1 cellular context compared by ENCODE assay signal in the genomic region with DNA sequence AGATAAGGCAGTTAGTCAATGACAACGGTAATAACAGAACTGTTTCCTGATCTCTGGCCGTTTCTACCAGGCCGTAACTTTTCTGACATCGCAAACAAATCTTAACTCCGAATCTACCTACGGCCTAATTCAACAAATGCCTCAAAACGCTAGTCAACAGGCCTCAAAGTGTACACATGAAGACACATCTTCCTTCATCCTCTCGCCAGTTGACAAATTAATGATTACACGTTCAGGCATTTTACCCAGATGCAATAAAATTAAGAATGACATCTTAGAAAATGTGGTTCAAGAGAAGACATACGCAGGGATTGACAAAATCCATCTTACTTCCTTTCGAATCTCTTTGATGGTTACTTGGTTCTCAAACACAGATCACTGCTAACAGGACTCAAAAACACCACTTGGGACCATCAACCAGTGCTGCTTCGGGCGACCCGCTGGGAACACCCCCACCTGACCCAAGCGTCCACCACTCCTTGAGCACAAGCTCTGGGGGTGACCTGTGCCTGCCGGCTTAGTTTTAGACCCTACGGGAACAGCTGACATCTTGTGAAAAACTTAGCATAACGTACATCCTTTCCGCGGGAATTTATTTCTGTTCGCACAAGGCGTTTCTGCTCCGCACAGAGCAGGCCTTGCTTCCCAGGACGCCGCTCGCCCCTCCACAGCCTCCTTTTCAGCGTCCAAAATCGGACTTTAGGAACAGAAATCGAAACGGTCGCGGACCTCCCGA.
A peak's percentile ranks its signal among the peaks of the same experiment; 100 is the strongest.
TF ChIP-seq lines count a peak whose summit lies in the region.

No MANE protein-coding gene starts in this region.

TF ChIP-seq in HepG2, 621 proteins besides CTCF, POLR2A, EP300 and RAD21 (continued from another document and continues in another):
- TF ChIP-seq, protein P1, sequence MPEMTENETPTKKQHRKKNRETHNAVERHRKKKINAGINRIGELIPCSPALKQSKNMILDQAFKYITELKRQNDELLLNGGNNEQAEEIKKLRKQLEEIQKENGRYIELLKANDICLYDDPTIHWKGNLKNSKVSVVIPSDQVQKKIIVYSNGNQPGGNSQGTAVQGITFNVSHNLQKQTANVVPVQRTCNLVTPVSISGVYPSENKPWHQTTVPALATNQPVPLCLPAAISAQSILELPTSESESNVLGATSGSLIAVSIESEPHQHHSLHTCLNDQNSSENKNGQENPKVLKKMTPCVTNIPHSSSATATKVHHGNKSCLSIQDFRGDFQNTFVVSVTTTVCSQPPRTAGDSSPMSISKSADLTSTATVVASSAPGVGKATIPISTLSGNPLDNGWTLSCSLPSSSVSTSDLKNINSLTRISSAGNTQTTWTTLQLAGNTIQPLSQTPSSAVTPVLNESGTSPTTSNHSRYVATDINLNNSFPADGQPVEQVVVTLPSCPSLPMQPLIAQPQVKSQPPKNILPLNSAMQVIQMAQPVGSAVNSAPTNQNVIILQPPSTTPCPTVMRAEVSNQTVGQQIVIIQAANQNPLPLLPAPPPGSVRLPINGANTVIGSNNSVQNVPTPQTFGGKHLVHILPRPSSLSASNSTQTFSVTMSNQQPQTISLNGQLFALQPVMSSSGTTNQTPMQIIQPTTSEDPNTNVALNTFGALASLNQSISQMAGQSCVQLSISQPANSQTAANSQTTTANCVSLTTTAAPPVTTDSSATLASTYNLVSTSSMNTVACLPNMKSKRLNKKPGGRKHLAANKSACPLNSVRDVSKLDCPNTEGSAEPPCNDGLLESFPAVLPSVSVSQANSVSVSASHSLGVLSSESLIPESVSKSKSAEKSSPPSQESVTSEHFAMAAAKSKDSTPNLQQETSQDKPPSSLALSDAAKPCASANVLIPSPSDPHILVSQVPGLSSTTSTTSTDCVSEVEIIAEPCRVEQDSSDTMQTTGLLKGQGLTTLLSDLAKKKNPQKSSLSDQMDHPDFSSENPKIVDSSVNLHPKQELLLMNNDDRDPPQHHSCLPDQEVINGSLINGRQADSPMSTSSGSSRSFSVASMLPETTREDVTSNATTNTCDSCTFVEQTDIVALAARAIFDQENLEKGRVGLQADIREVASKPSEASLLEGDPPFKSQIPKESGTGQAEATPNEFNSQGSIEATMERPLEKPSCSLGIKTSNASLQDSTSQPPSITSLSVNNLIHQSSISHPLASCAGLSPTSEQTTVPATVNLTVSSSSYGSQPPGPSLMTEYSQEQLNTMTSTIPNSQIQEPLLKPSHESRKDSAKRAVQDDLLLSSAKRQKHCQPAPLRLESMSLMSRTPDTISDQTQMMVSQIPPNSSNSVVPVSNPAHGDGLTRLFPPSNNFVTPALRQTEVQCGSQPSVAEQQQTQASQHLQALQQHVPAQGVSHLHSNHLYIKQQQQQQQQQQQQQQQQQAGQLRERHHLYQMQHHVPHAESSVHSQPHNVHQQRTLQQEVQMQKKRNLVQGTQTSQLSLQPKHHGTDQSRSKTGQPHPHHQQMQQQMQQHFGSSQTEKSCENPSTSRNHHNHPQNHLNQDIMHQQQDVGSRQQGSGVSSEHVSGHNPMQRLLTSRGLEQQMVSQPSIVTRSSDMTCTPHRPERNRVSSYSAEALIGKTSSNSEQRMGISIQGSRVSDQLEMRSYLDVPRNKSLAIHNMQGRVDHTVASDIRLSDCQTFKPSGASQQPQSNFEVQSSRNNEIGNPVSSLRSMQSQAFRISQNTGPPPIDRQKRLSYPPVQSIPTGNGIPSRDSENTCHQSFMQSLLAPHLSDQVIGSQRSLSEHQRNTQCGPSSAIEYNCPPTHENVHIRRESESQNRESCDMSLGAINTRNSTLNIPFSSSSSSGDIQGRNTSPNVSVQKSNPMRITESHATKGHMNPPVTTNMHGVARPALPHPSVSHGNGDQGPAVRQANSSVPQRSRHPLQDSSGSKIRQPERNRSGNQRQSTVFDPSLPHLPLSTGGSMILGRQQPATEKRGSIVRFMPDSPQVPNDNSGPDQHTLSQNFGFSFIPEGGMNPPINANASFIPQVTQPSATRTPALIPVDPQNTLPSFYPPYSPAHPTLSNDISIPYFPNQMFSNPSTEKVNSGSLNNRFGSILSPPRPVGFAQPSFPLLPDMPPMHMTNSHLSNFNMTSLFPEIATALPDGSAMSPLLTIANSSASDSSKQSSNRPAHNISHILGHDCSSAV (CRISPR knock-in tag; IDR thresholded peaks at IDR 0.05; ENCODE audit: borderline replicate concordance), result no peak
- TF ChIP-seq, protein P2, sequence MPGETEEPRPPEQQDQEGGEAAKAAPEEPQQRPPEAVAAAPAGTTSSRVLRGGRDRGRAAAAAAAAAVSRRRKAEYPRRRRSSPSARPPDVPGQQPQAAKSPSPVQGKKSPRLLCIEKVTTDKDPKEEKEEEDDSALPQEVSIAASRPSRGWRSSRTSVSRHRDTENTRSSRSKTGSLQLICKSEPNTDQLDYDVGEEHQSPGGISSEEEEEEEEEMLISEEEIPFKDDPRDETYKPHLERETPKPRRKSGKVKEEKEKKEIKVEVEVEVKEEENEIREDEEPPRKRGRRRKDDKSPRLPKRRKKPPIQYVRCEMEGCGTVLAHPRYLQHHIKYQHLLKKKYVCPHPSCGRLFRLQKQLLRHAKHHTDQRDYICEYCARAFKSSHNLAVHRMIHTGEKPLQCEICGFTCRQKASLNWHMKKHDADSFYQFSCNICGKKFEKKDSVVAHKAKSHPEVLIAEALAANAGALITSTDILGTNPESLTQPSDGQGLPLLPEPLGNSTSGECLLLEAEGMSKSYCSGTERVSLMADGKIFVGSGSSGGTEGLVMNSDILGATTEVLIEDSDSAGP (CRISPR knock-in tag; IDR thresholded peaks at IDR 0.05; ENCODE audit: borderline replicate concordance), result no peak
- TF ChIP-seq, protein P3, sequence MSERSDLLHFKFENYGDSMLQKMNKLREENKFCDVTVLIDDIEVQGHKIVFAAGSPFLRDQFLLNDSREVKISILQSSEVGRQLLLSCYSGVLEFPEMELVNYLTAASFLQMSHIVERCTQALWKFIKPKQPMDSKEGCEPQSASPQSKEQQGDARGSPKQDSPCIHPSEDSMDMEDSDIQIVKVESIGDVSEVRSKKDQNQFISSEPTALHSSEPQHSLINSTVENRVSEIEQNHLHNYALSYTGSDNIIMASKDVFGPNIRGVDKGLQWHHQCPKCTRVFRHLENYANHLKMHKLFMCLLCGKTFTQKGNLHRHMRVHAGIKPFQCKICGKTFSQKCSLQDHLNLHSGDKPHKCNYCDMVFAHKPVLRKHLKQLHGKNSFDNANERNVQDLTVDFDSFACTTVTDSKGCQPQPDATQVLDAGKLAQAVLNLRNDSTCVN (CRISPR knock-in tag; IDR thresholded peaks at IDR 0.05; ENCODE audit: borderline replicate concordance), result no peak
- TF ChIP-seq JUND (CRISPR knock-in tag; IDR thresholded peaks at IDR 0.05), result no peak
- TF ChIP-seq, protein P4, sequence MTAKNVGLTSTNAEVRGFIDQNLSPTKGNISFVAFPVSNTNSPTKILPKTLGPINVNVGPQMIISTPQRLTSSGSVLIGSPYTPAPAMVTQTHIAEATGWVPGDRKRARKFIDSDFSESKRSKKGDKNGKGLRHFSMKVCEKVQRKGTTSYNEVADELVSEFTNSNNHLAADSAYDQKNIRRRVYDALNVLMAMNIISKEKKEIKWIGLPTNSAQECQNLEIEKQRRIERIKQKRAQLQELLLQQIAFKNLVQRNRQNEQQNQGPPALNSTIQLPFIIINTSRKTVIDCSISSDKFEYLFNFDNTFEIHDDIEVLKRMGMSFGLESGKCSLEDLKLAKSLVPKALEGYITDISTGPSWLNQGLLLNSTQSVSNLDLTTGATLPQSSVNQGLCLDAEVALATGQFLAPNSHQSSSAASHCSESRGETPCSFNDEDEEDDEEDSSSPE (CRISPR knock-in tag; IDR thresholded peaks at IDR 0.05), result 0 out of 2 replicates have a peak, but pooled peaks have one; percentile 19
- TF ChIP-seq CAMTA2 (CRISPR knock-in tag; IDR thresholded peaks at IDR 0.05; ENCODE audit: borderline replicate concordance), result 0 out of 2 replicates have a peak, but pooled peaks have one; percentile 23
- TF ChIP-seq, protein P5, sequence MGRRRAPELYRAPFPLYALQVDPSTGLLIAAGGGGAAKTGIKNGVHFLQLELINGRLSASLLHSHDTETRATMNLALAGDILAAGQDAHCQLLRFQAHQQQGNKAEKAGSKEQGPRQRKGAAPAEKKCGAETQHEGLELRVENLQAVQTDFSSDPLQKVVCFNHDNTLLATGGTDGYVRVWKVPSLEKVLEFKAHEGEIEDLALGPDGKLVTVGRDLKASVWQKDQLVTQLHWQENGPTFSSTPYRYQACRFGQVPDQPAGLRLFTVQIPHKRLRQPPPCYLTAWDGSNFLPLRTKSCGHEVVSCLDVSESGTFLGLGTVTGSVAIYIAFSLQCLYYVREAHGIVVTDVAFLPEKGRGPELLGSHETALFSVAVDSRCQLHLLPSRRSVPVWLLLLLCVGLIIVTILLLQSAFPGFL (CRISPR knock-in tag; IDR thresholded peaks at IDR 0.05), result no peak
- TF ChIP-seq ARNTL (CRISPR knock-in tag; IDR thresholded peaks at IDR 0.05), result no peak
- TF ChIP-seq SPEN (CRISPR knock-in tag; IDR thresholded peaks at IDR 0.05; ENCODE audit: low read depth), result no peak
- no peak for TF ChIP-seq CBX1 (IDR thresholded peaks at IDR 0.05; ENCODE audit: low read depth)
- TF ChIP-seq FOXJ3 (CRISPR knock-in tag; IDR thresholded peaks at IDR 0.05; ENCODE audit: borderline replicate concordance), result no peak
- TF ChIP-seq MTF2 (CRISPR knock-in tag; IDR thresholded peaks at IDR 0.05; ENCODE audit: borderline replicate concordance), result no peak
- no peak for TF ChIP-seq ATF7-NPFF (CRISPR knock-in tag; IDR thresholded peaks at IDR 0.05; ENCODE audit: low read depth)
- TF ChIP-seq, protein P6, sequence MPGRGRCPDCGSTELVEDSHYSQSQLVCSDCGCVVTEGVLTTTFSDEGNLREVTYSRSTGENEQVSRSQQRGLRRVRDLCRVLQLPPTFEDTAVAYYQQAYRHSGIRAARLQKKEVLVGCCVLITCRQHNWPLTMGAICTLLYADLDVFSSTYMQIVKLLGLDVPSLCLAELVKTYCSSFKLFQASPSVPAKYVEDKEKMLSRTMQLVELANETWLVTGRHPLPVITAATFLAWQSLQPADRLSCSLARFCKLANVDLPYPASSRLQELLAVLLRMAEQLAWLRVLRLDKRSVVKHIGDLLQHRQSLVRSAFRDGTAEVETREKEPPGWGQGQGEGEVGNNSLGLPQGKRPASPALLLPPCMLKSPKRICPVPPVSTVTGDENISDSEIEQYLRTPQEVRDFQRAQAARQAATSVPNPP (CRISPR knock-in tag; IDR thresholded peaks at IDR 0.05), result no peak
- TF ChIP-seq ZBTB8A (CRISPR knock-in tag; IDR thresholded peaks at IDR 0.05; ENCODE audit: borderline replicate concordance, low read depth), result no peak
- no peak for TF ChIP-seq ZNF317 (CRISPR knock-in tag; IDR thresholded peaks at IDR 0.05)
- TF ChIP-seq SMARCC2 (IDR thresholded peaks at IDR 0.05), result no peak
- TF ChIP-seq PHF8 (CRISPR knock-in tag; IDR thresholded peaks at IDR 0.05), result peak; percentile 52
- no peak for TF ChIP-seq LCORL (IDR thresholded peaks at IDR 0.05)
- no peak for TF ChIP-seq LCORL (CRISPR knock-in tag; IDR thresholded peaks at IDR 0.05)
- TF ChIP-seq CENPT (CRISPR knock-in tag; IDR thresholded peaks at IDR 0.05; ENCODE audit: low read depth), result no peak
- TF ChIP-seq ZNF768 (CRISPR knock-in tag; IDR thresholded peaks at IDR 0.05), result no peak
- no peak for TF ChIP-seq MEIS1 (CRISPR knock-in tag; IDR thresholded peaks at IDR 0.05; ENCODE audit: borderline replicate concordance)
- no peak for TF ChIP-seq ATRX (CRISPR knock-in tag; IDR thresholded peaks at IDR 0.05; ENCODE audit: borderline replicate concordance)
- TF ChIP-seq, protein P7, sequence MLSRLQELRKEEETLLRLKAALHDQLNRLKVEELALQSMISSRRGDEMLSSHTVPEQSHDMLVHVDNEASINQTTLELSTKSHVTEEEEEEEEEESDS (CRISPR knock-in tag; IDR thresholded peaks at IDR 0.05; ENCODE audit: borderline replicate concordance), result no peak
- TF ChIP-seq ZNF556 (CRISPR knock-in tag; IDR thresholded peaks at IDR 0.05; ENCODE audit: borderline replicate concordance), result no peak
- TF ChIP-seq THYN1 (CRISPR knock-in tag; IDR thresholded peaks at IDR 0.05; ENCODE audit: borderline replicate concordance, low read depth), result no peak
- TF ChIP-seq FOXO1 (CRISPR knock-in tag; IDR thresholded peaks at IDR 0.05), result no peak
- TF ChIP-seq ZNF3 (CRISPR knock-in tag; IDR thresholded peaks at IDR 0.05), result no peak
- 0 out of 2 replicates have a peak, but pooled peaks have one; percentile 11 for TF ChIP-seq FOXA3 (CRISPR knock-in tag; IDR thresholded peaks at IDR 0.05)
- TF ChIP-seq, protein P8, sequence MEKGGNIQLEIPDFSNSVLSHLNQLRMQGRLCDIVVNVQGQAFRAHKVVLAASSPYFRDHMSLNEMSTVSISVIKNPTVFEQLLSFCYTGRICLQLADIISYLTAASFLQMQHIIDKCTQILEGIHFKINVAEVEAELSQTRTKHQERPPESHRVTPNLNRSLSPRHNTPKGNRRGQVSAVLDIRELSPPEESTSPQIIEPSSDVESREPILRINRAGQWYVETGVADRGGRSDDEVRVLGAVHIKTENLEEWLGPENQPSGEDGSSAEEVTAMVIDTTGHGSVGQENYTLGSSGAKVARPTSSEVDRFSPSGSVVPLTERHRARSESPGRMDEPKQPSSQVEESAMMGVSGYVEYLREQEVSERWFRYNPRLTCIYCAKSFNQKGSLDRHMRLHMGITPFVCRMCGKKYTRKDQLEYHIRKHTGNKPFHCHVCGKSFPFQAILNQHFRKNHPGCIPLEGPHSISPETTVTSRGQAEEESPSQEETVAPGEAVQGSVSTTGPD (CRISPR knock-in tag; IDR thresholded peaks at IDR 0.05), result no peak
- TF ChIP-seq SMYD3 (CRISPR knock-in tag; IDR thresholded peaks at IDR 0.05), result no peak
- TF ChIP-seq, protein P9, sequence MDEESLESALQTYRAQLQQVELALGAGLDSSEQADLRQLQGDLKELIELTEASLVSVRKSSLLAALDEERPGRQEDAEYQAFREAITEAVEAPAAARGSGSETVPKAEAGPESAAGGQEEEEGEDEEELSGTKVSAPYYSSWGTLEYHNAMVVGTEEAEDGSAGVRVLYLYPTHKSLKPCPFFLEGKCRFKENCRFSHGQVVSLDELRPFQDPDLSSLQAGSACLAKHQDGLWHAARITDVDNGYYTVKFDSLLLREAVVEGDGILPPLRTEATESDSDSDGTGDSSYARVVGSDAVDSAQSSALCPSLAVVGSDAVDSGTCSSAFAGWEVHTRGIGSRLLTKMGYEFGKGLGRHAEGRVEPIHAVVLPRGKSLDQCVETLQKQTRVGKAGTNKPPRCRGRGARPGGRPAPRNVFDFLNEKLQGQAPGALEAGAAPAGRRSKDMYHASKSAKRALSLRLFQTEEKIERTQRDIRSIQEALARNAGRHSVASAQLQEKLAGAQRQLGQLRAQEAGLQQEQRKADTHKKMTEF (CRISPR knock-in tag; IDR thresholded peaks at IDR 0.05), result no peak
- no peak for TF ChIP-seq MBNL3 (CRISPR knock-in tag; conservative IDR thresholded peaks at IDR 0.05)
- TF ChIP-seq ONECUT2 (CRISPR knock-in tag; IDR thresholded peaks at IDR 0.05), result no peak
- no peak for TF ChIP-seq ZNF562 (CRISPR knock-in tag; IDR thresholded peaks at IDR 0.05; ENCODE audit: borderline replicate concordance)
- no peak for TF ChIP-seq SOX6 (IDR thresholded peaks at IDR 0.05)
- TF ChIP-seq SOX6 (CRISPR knock-in tag; IDR thresholded peaks at IDR 0.05), result peak; percentile 31; the same call in 1 of the 2 replicates
- no peak for TF ChIP-seq ZNF431 (CRISPR knock-in tag; IDR thresholded peaks at IDR 0.05; ENCODE audit: borderline replicate concordance, low read depth)
- TF ChIP-seq ZKSCAN8 (CRISPR knock-in tag; IDR thresholded peaks at IDR 0.05; ENCODE audit: borderline replicate concordance), result no peak
- no peak for TF ChIP-seq REL (CRISPR knock-in tag; conservative IDR thresholded peaks at IDR 0.05)
